Comparison of ENCODE assay signal across 8 cellular contexts in the genomic region with DNA sequence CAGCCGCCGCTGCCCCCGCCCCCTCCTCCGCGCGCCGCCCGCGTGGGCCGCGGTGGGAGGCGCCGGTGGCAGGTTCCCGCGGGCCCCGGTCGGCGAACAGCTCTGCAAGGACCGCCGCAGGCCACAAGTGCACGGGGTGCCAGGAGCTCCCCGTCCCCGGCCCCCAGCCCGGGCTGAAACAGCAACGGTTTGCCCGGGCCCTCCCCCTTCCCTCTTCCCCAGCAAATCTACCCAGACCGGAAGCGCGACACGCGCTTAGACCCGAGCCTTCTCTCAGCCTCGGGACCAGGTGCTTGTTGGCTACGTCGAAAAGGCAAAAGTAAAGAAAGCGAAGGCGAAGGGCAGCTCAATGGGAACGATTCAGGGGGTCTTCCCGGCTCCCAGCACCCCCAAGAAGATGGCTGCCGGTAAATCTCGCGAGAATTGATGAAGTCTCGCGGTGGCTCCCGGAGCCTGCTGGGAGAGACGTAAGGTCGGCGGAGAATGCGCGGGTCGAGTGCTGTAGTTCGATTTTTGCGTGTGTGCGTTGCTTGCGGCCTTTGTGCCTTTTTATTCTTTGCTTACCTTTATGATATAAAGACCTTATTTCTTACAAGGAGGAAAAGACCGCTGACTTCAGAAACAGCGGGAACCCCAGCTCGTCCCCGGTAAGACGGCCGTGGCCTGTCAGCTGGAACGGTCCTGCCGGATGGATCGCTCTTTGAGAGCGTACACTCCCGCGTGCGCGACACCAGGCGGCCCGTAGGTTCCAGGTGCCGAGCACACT. TPM values are rescaled to one million over a fixed set of nuclear protein-coding genes. Genes with fewer than 3 reads are reported as not detected.
DNase-seq lines count a peak whose midpoint lies in the region; ATAC-seq and TF ChIP-seq lines count a peak whose summit lies in the region.

A gene with protein sequence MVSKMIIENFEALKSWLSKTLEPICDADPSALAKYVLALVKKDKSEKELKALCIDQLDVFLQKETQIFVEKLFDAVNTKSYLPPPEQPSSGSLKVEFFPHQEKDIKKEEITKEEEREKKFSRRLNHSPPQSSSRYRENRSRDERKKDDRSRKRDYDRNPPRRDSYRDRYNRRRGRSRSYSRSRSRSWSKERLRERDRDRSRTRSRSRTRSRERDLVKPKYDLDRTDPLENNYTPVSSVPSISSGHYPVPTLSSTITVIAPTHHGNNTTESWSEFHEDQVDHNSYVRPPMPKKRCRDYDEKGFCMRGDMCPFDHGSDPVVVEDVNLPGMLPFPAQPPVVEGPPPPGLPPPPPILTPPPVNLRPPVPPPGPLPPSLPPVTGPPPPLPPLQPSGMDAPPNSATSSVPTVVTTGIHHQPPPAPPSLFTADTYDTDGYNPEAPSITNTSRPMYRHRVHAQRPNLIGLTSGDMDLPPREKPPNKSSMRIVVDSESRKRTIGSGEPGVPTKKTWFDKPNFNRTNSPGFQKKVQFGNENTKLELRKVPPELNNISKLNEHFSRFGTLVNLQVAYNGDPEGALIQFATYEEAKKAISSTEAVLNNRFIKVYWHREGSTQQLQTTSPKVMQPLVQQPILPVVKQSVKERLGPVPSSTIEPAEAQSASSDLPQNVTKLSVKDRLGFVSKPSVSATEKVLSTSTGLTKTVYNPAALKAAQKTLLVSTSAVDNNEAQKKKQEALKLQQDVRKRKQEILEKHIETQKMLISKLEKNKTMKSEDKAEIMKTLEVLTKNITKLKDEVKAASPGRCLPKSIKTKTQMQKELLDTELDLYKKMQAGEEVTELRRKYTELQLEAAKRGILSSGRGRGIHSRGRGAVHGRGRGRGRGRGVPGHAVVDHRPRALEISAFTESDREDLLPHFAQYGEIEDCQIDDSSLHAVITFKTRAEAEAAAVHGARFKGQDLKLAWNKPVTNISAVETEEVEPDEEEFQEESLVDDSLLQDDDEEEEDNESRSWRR (minus strand): TSS at position 425 of the 766 bp plus-strand sequence. CDS start 481 bp downstream, outside the sequence.

- peak; percentile 96 for DNase-seq in A673 (ENCODE audit: low spot score)
- peak; percentile 79 for DNase-seq in NCI-H2196 (lab: John Stamatoyannopoulos, UW; ENCODE audit: unreplicated experiment)
- peak; percentile 87 to 93 for DNase-seq in breast epithelium (ENCODE audit: low spot score in 2 of 2)
- peak; percentile 91 for DNase-seq in iPS-NIHi11 (ENCODE audit: low spot score)
- DNase-seq in smooth muscle cell (lab: John Stamatoyannopoulos, UW; ENCODE audit: unreplicated experiment) = peak; percentile 76

- no peaks in the 10 kb centered on the region for H3K27me3 ChIP-seq in A673 (replicated peaks; ENCODE audit: insufficient read depth, low read depth, low read length, poor library complexity)
- H3K27me3 ChIP-seq in breast epithelium = no peaks in the 10 kb centered on the region
- no peaks in the 10 kb centered on the region for H3K27me3 ChIP-seq in smooth muscle cell (ENCODE audit: low read depth)

- peak; percentile 81 for TF ChIP-seq POLR2A in breast epithelium (IDR thresholded peaks at IDR 0.05)

- ATAC-seq in GM18868 (IDR thresholded peaks at IDR 0.05; ENCODE audit: unreplicated experiment) (peak; percentile 78), HG03108 (IDR thresholded peaks at IDR 0.05; ENCODE audit: unreplicated experiment) (peak; percentile 69)

- peak within 1 kb of the TSS; percentile 99 for H3K4me2 ChIP-seq in smooth muscle cell

- intact Hi-C loops in A673 (cut with micrococcal nuclease; ENCODE audit: unreplicated experiment) = no loop called here
- intact Hi-C loops in breast epithelium (cut with DNase I; ENCODE audit: low total_unique reads) = no loop called here

- H4K20me1 ChIP-seq in smooth muscle cell (ENCODE audit: low read depth) = peaks cover 41% of the 10 kb centered on the region

- TF ChIP-seq CTCF in A673 (conservative IDR thresholded peaks at IDR 0.05; ENCODE audit: low read depth, low read length) (no peak), VCaP (conservative IDR thresholded peaks at IDR 0.05) (no peak), breast epithelium (IDR thresholded peaks at IDR 0.05) (peak in 1 of 3 donors; percentile 27), smooth muscle cell (IDR thresholded peaks at IDR 0.05; ENCODE audit: borderline replicate concordance, insufficient read depth, poor library complexity, severe bottlenecking) (no peak)

- H3K79me2 ChIP-seq in smooth muscle cell (ENCODE audit: low read depth) = peaks cover 63% of the 10 kb centered on the region

- H2AFZ ChIP-seq in smooth muscle cell (ENCODE audit: low read depth) = peak within 1 kb of the TSS; percentile 100

- H3K4me3 ChIP-seq in A673 (ENCODE audit: low read depth, low read length, poor library complexity, severe bottlenecking) (peak within 1 kb of the TSS; percentile 69), breast epithelium (peak within 1 kb of the TSS; percentile 87 to 99 (median 95)), smooth muscle cell (peak within 1 kb of the TSS; percentile 100)

- H3K4me1 ChIP-seq in A673 (ENCODE audit: insufficient read depth, low read length, poor library complexity, severe bottlenecking) = peaks cover 12% of the 10 kb centered on the region
- peaks cover 4 to 17% of the 10 kb centered on the region in 2 donors for H3K4me1 ChIP-seq in breast epithelium
- H3K4me1 ChIP-seq in smooth muscle cell (ENCODE audit: low read depth) = peaks cover 55% of the 10 kb centered on the region

- POLR2A ChIA-PET in A673 (lab: Charles Lee; ENCODE audit: low non-redundant PET) = no interaction called here

- no TSS peak for BruUV-seq in A673 (replicated peaks; lab: Mats Ljungman, UMichigan)

- H3K9me3 ChIP-seq in A673 (ENCODE audit: low read depth, low read length, poor library complexity, severe bottlenecking) (no peaks in the 10 kb centered on the region), breast epithelium (no peaks in the 10 kb centered on the region), smooth muscle cell (replicated peaks; ENCODE audit: low read depth) (no peaks in the 10 kb centered on the region)

- CTCF ChIA-PET in A673 (lab: Charles Lee) = no interaction called here

- peaks cover 13% of the 10 kb centered on the region for H3F3A ChIP-seq in smooth muscle cell (ENCODE audit: low read depth)

- under 1% methylated on average over 67 of the region's 72 CpGs for WGBS in smooth muscle cell (ENCODE audit: low lambda C conversion rate)

- peak within 1 kb of the TSS; percentile 100 for H3K9ac ChIP-seq in smooth muscle cell (ENCODE audit: low read depth)

- H3K36me3 ChIP-seq in A673 (ENCODE audit: insufficient read depth, low read length, poor library complexity, severe bottlenecking) = no peaks in the 10 kb centered on the region
- no peaks in the 10 kb centered on the region for H3K36me3 ChIP-seq in breast epithelium
- H3K36me3 ChIP-seq in smooth muscle cell (ENCODE audit: low read depth) = no peaks in the 10 kb centered on the region

- H3K27ac ChIP-seq in A673 (ENCODE audit: low read depth, low read length, poor library complexity, severe bottlenecking) = peak within 1 kb of the TSS; percentile 90
- peak within 1 kb of the TSS; percentile 97 for H3K27ac ChIP-seq in VCaP
- peak within 1 kb of the TSS; percentile 96 to 98 for H3K27ac ChIP-seq in breast epithelium
- H3K27ac ChIP-seq in smooth muscle cell (ENCODE audit: low read depth) = peak within 1 kb of the TSS; percentile 99

RNA-seq across cellular contexts. Expression of the gene that starts here (rescaled TPM):
- total RNA-seq in A673 (2021) (59.7 and 65.7 TPM in 2 replicates), breast epithelium (10 to 100 TPM; 31.7 to 70.1 (median 43.6) TPM), smooth muscle cell (45.5 and 49.4 TPM in 2 replicates)
- 11.8 and 14.6 TPM in 2 replicates for polyA plus RNA-seq in smooth muscle cell

Comparison
In these comparisons a context has a peak if more than half of its experiments do, and no peak if none do; other contexts are left out.
1. Peak in every context shown above with its lines: DNase-seq, ATAC-seq, H3K4me3 ChIP-seq and H3K27ac ChIP-seq.